Comparison of ENCODE assay signal across 1 cellular context in genomic region chr22:41947181-41948080, GRCh38.
TF ChIP-seq lines count a peak whose summit lies in the region.

No MANE protein-coding gene starts in this region.

TF ChIP-seq in H1, 55 proteins besides CTCF, POLR2A, EP300 and RAD21:
- TF ChIP-seq ATF3 (IDR thresholded peaks at IDR 0.05; ENCODE audit: insufficient read depth, low read depth, low read length): peak; percentile 71
- TF ChIP-seq TAF1 (IDR thresholded peaks at IDR 0.05; ENCODE audit: low read depth, low read length): no peak
- peak; percentile 33; the same call in 1 of the 2 replicates for TF ChIP-seq KDM1A (IDR thresholded peaks at IDR 0.05; ENCODE audit: borderline replicate concordance, low read length)
